In genomic region chr4:6227412-6228157, GRCh38 we compare ENCODE assay signal across 14 cellular contexts. TPM values are rescaled to one million over a fixed set of nuclear protein-coding genes. Genes with fewer than 3 reads are reported as not detected.
"Had no signal": no experiment of that assay in that cellular context is flagged by ENCODE, and none has a peak within 500 bp of the region (broad histone marks: within the 10 kb centered on the region; RNA-seq: fewer than 3 reads in every experiment).

No MANE protein-coding gene starts in this region.

- ATAC-seq: stimulated activated naive CD8-positive, alpha-beta T cell treated with anti-CD3 and anti-CD28 coated beads, Interleukin-15, amount 100 ng/mL, for 72 hours had no signal

- DNase-seq: activated CD4-positive, alpha-beta T cell treated with anti-CD3 and anti-CD28 coated beads, Interleukin-2, amount 50 U/mL, for 1 hour; activated naive CD4-positive, alpha-beta T cell treated with anti-CD3 and anti-CD28 coated beads, Interleukin-2, amount 50 U/mL, for 16 hours; activated T-cell treated with anti-CD3 and anti-CD28 coated beads, Interleukin-2, amount 50 U/mL, for 1 hour; effector memory CD4-positive, alpha-beta T cell; ovary; stimulated activated CD4-positive, alpha-beta T cell treated with anti-CD3 and anti-CD28 coated beads, Interleukin-4, amount 100 ng/mL, for 4 hours; stimulated activated naive CD8-positive, alpha-beta T cell treated with anti-CD3 and anti-CD28 coated beads, Interleukin-15, amount 100 ng/mL, for 72 hours; thyroid gland; uterus had no signal

- H3K27ac ChIP-seq: epithelial cell of prostate, hepatocyte, ovary, skin epidermis, thyroid gland, uterus had no signal

RNA-seq across cellular contexts. Expression of gene JAKMIP1, which starts 27.2 kb away (rescaled TPM):
- total RNA-seq: hepatocyte, kidney epithelial cell, lower leg skin had no signal
